ENCODE assay signal across 29 cellular contexts in the genomic region with DNA sequence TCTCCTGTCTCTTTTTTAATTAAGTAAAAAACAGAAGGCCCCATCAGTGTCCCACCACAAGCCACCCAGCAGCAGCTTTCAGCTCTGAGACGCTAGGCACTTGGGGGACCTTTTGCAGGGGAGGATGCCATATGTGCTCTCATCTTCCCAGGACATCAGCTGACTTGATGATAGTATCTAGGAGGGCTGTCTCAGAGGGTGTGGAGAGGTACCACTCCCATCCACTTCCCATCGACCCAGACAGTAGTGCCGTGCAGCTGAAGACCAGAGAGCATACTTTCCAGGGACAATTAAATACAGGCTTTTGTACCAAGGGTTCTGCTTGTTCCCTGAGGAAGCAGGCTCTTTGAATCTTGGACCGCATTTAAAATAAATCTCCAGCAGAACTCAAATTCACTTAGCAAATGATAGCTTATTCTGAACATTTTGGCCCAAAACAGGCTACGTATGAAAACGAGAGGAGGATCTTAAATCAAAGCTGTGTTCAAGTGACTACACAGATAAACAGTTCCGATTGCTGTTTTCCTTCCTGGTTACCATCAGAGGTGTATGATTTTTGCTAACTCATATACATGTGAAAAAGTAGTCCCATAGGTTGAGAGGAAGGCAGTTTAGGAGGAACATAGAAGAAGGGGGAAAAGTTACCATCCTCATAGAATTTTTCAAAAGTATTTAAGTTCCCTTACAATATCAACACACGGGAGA. TPM values are rescaled to one million over a fixed set of nuclear protein-coding genes. Genes with fewer than 3 reads are reported as not detected.
A peak's percentile ranks its signal among the peaks of the same experiment; 100 is the strongest.
DNase-seq lines count a peak whose midpoint lies in the region; ATAC-seq and TF ChIP-seq lines count a peak whose summit lies in the region.
"Had no signal": no experiment of that assay in that cellular context is flagged by ENCODE, and none has a peak within 500 bp of the region (broad histone marks: within the 10 kb centered on the region; RNA-seq: fewer than 3 reads in every experiment).

No MANE protein-coding gene starts in this region.

- H3K27ac ChIP-seq in IMR-90 (ENCODE audit: insufficient read depth, low read length), result peak overlapping the region; percentile 78
- H3K27ac ChIP-seq: epithelial cell of prostate, gastroesophageal sphincter, HL-60, parathyroid adenoma, right atrium auricular region, tibial artery had no signal

- H2BK5ac ChIP-seq in IMR-90 (ENCODE audit: low read depth, low read length, poor library complexity, severe bottlenecking), result peak overlapping the region; percentile 97

- TF ChIP-seq RAD21 in IMR-90 (IDR thresholded peaks at IDR 0.05; ENCODE audit: low read length), result no peak

- CTCF ChIA-PET in BJ (lab: Yijun Ruan, JAX), result interaction anchor here (0.9 to 1.1 kb wide), 2 partner anchors 296 to 307 kb away, joined by 3 read pairs; no protein-coding TSS in a partner anchor
- CTCF ChIA-PET in IMR-90 (lab: Yijun Ruan, JAX), result no interaction called here

- no peak overlapping the region for H2AK9ac ChIP-seq in IMR-90 (replicated peaks; ENCODE audit: low read depth, low read length, poor library complexity)

- H3K4me3 Mint-ChIP-seq in chondrocyte (ENCODE audit: unreplicated experiment), result no peak overlapping the region
- H3K4me3 Mint-ChIP-seq in nephron progenitor cell, result peak overlapping the region; percentile 34
- H3K4me3 Mint-ChIP-seq: activated CD8-positive, alpha-beta T cell treated with anti-CD3 and anti-CD28 coated beads, Interleukin-2, amount 10 ng/mL, durations not matched to agents 7 days and 5 days; H9; natural killer cell; stimulated activated naive CD8-positive, alpha-beta T cell treated with anti-CD3 and anti-CD28 coated beads, Interleukin-15, Interleukin-2, amounts not matched to agents 100 ng/mL and 50 ng/mL, for 24 hours had no signal

- H3K9ac ChIP-seq in IMR-90 (ENCODE audit: low read depth, low read length), result peak overlapping the region; percentile 81
- H3K9ac ChIP-seq: parathyroid adenoma had no signal

- H3K27ac Mint-ChIP-seq in chondrocyte (ENCODE audit: unreplicated experiment) (peak overlapping the region; percentile 54), nephron progenitor cell (peak overlapping the region; percentile 11)
- H3K27ac Mint-ChIP-seq: activated CD8-positive, alpha-beta T cell treated with anti-CD3 and anti-CD28 coated beads, Interleukin-2, amount 10 ng/mL, durations not matched to agents 7 days and 5 days; natural killer cell; stimulated activated naive CD8-positive, alpha-beta T cell treated with anti-CD3 and anti-CD28 coated beads, Interleukin-15, Interleukin-2, amounts not matched to agents 100 ng/mL and 50 ng/mL, for 24 hours had no signal

- H2BK15ac ChIP-seq in IMR-90 (ENCODE audit: low read depth, low read length), result peak overlapping the region; percentile 16; the same call in 1 of the 3 replicates

- peaks cover 32% of the 10 kb centered on the region for H4K20me1 ChIP-seq in IMR-90 (ENCODE audit: insufficient read depth, low read length)

- TF ChIP-seq POLR2A in IMR-90 (IDR thresholded peaks at IDR 0.05; ENCODE audit: low read depth, low read length), result no peak; the same call in 1 of the 2 replicates

- dilution Hi-C loops in IMR-90 (cut with HindIII; ENCODE audit: low sequenced_read_pairs, unreplicated experiment), result no loop called here

- H3K27me3 ChIP-seq in BJ (ENCODE audit: control insufficient read depth, insufficient read depth, low read length), result no peaks in the 10 kb centered on the region
- no peaks in the 10 kb centered on the region for H3K27me3 ChIP-seq in IMR-90 (ENCODE audit: control insufficient read depth, insufficient read depth, low read length)
- H3K27me3 ChIP-seq: right atrium auricular region had no signal

- H2BK20ac ChIP-seq in IMR-90 (ENCODE audit: low read depth, low read length), result peak overlapping the region; percentile 5; the same call in 1 of the 2 replicates

- DNase-seq in BJ (ENCODE audit: low read depth), result no peak
- DNase-seq in IMR-90, result no peak
- no peak for DNase-seq in chondrocyte (ENCODE audit: low spot score)
- no peak for DNase-seq in nephron progenitor cell
- no peak for DNase-seq in kidney glomerular epithelial cell (lab: John Stamatoyannopoulos, UW)
- DNase-seq in activated CD4-positive, alpha-beta T cell treated with anti-CD3 and anti-CD28 coated beads for 1 hour, result no peak
- DNase-seq in NOMO-1 treated with dmso at 0.1 percent for 144 hours (lab: John Stamatoyannopoulos, UW; ENCODE audit: unreplicated experiment), result no peak
- DNase-seq: activated CD8-positive, alpha-beta T cell treated with anti-CD3 and anti-CD28 coated beads, Interleukin-2, amount 10 ng/mL, durations not matched to agents 7 days and 5 days; activated gamma-delta T cell; activated T-cell treated with anti-CD3 and anti-CD28 coated beads for 4 hours; BE2C; effector CD4-positive, alpha-beta T cell; H9; left ventricle myocardium superior; midbrain; natural killer cell; NCI-H1105 treated with DMSO at 0.1 percent for 48 hours; NCI-H2029 treated with DMSO at 0.1 percent for 48 hours; SW 1271; tibial artery had no signal

- peak overlapping the region; percentile 68 for H4K5ac ChIP-seq in IMR-90 (ENCODE audit: low read depth, low read length)

- H2BK120ac ChIP-seq in IMR-90 (ENCODE audit: low read depth, low read length), result peak overlapping the region; percentile 44

- in situ Hi-C loops in IMR-90 (cut with MboI; ENCODE audit: low sequenced_read_pairs), result no loop called here

- H3K9me3 Mint-ChIP-seq in chondrocyte (ENCODE audit: low read depth) (no peaks in the 10 kb centered on the region), nephron progenitor cell (no peaks in the 10 kb centered on the region)
- H3K9me3 Mint-ChIP-seq: brain; H9; natural killer cell; stimulated activated naive CD8-positive, alpha-beta T cell treated with anti-CD3 and anti-CD28 coated beads, Interleukin-15, Interleukin-2, amounts not matched to agents 100 ng/mL and 50 ng/mL, for 24 hours had no signal

- no peak for ATAC-seq in IMR-90 (ENCODE audit: low read depth)
- ATAC-seq in HG03457 (IDR thresholded peaks at IDR 0.05; ENCODE audit: unreplicated experiment), result no peak
- ATAC-seq: activated CD4-positive, CD25-positive, alpha-beta regulatory T cell treated with anti-CD3 and anti-CD28 coated beads, Interleukin-2, amount 50 U/mL, for 24 hours; activated CD8-positive, alpha-beta T cell treated with anti-CD3 and anti-CD28 coated beads, Interleukin-2, amount 10 ng/mL, durations not matched to agents 7 days and 5 days; gastroesophageal sphincter; left ventricle myocardium superior; natural killer cell had no signal

- TF ChIP-seq CTCF in BJ (IDR thresholded peaks at IDR 0.05; ENCODE audit: insufficient read depth, low read depth, low read length) (no peak), IMR-90 (conservative IDR thresholded peaks at IDR 0.05; ENCODE audit: low read depth, low read length) (no peak), chondrocyte (IDR thresholded peaks at IDR 0.05) (no peak), nephron progenitor cell (IDR thresholded peaks at IDR 0.05) (no peak)

- peaks cover 20% of the 10 kb centered on the region for H3K36me3 ChIP-seq in BJ (ENCODE audit: control insufficient read depth, insufficient read depth, low read length)
- H3K36me3 ChIP-seq in IMR-90 (ENCODE audit: control insufficient read depth, insufficient read depth, low read length), result peaks cover 58% of the 10 kb centered on the region
- H3K36me3 ChIP-seq: BE2C, right atrium auricular region, tibial artery had no signal

- H3K36me3 Mint-ChIP-seq in chondrocyte (ENCODE audit: low read depth), result peaks cover 4% of the 10 kb centered on the region
- H3K36me3 Mint-ChIP-seq in nephron progenitor cell (ENCODE audit: low read depth), result peaks cover 58% of the 10 kb centered on the region
- H3K36me3 Mint-ChIP-seq: natural killer cell had no signal

- H3K9me1 ChIP-seq in IMR-90 (ENCODE audit: insufficient read depth, low read length), result peaks cover 12% of the 10 kb centered on the region

- peak overlapping the region; percentile 76 for H2AK5ac ChIP-seq in IMR-90 (ENCODE audit: low read depth, low read length)

- peak overlapping the region; percentile 56 for H3K14ac ChIP-seq in IMR-90 (replicated peaks; ENCODE audit: low read depth, low read length)

- intact Hi-C loops in IMR-90 (cut with micrococcal nuclease), result no loop called here

- H2AFZ ChIP-seq in IMR-90 (replicated peaks; ENCODE audit: low read length, poor library complexity), result no peak overlapping the region
- H2AFZ ChIP-seq: parathyroid adenoma had no signal

- peak overlapping the region; percentile 54 to 65 for H4K8ac ChIP-seq in IMR-90 (ENCODE audit: low read depth in 2 of 2, low read length in 2 of 2)

- peak overlapping the region; percentile 75 for H4K91ac ChIP-seq in IMR-90 (ENCODE audit: insufficient read depth, low read depth, low read length)

- no CpG with 5 or more reads among the region's 8 CpGs for WGBS in IMR-90 (ENCODE audit: extremely low coverage in 2 of 2, insufficient read length in 1 of 2), 2 experiments

- H3K23ac ChIP-seq in IMR-90 (ENCODE audit: low read depth, low read length), result peak overlapping the region; percentile 77

- BruUV-seq in IMR-90 (replicated peaks; lab: Mats Ljungman, UMichigan), result no TSS peak

- peak overlapping the region; percentile 68 for H3K4me3 ChIP-seq in BJ (ENCODE audit: low read depth, low read length)
- H3K4me3 ChIP-seq in IMR-90 (ENCODE audit: insufficient read depth, low read depth, low read length), result peak overlapping the region; percentile 89
- H3K4me3 ChIP-seq: gastroesophageal sphincter, right atrium auricular region, tibial artery had no signal

- peak overlapping the region; percentile 94 for H3K4me2 ChIP-seq in IMR-90 (ENCODE audit: low read depth, low read length)

- H3K79me1 ChIP-seq in IMR-90 (ENCODE audit: low read depth in 1 of 2, low read length in 2 of 2), result peaks cover 5 to 50% of the 10 kb centered on the region in 2 experiments

- H3K4ac ChIP-seq in IMR-90 (ENCODE audit: low read depth, low read length), result peak overlapping the region; percentile 72

- H3K18ac ChIP-seq in IMR-90 (ENCODE audit: low read depth, low read length), result peak overlapping the region; percentile 76

- H3K4me1 Mint-ChIP-seq in chondrocyte (ENCODE audit: low read depth) (peaks cover 27% of the 10 kb centered on the region), nephron progenitor cell (peaks cover 83% of the 10 kb centered on the region)
- H3K4me1 Mint-ChIP-seq: natural killer cell had no signal

- H3K9me3 ChIP-seq in IMR-90 (ENCODE audit: control insufficient read depth, insufficient read depth, low read length), result no peaks in the 10 kb centered on the region
- H3K9me3 ChIP-seq: BE2C, gastroesophageal sphincter, right atrium auricular region, tibial artery had no signal

- POLR2A ChIA-PET in BJ (lab: Charles Lee) (interaction anchor here (0.6 to 1.0 kb wide), 8 partner anchors 8 to 1049 kb away, joined by 3 to 4 read pairs (median 3); no protein-coding TSS in a partner anchor), IMR-90 (lab: Charles Lee; ENCODE audit: unreplicated experiment) (interaction anchor here (0.6 to 1.0 kb wide), 3 partner anchors 9 to 562 kb away, joined by 4 to 5 read pairs (median 4); no protein-coding TSS in a partner anchor)

- H3K27me3 Mint-ChIP-seq in chondrocyte (ENCODE audit: low read depth) (no peaks in the 10 kb centered on the region), nephron progenitor cell (ENCODE audit: low read depth, poor library complexity) (peaks cover 3% of the 10 kb centered on the region)

- H3K56ac ChIP-seq in IMR-90 (ENCODE audit: extremely low read depth, insufficient read depth, low read length), result peak overlapping the region; percentile 67

- peaks cover 23% of the 10 kb centered on the region for H3K4me1 ChIP-seq in IMR-90 (ENCODE audit: control insufficient read depth, insufficient read depth, low read length)
- H3K4me1 ChIP-seq: BE2C, parathyroid adenoma had no signal

RNA-seq across cellular contexts. Expression of a gene that starts 9.6 kb away (rescaled TPM):
- polyA plus RNA-seq in BJ (2011; rRNA removed) (619 and 627 TPM in 2 replicates), IMR-90 (2012; rRNA removed) (229 and 231 TPM in 2 replicates)
- 678 and 907 TPM in 2 replicates for polyA minus RNA-seq in BJ (2011; rRNA and poly(A)+ RNA removed)
- total RNA-seq in IMR-90 (2012; rRNA removed) (204 and 224 TPM in 2 replicates), chondrocyte (11.1 to 24.5 TPM (median 11.6 TPM) in 3 replicates)
- 120 and 337 TPM in 2 replicates for polyA plus RNA-seq in IMR-90 (2012; cell fraction: cytosol; rRNA removed)
- 410 and 708 TPM in 2 replicates for polyA plus RNA-seq in IMR-90 (2012; cell fraction: nucleus; rRNA removed; ENCODE audit: low replicate concordance)
- total RNA-seq: activated CD8-positive, alpha-beta T cell treated with anti-CD3 and anti-CD28 coated beads, Interleukin-2, amount 10 ng/mL, durations not matched to agents 7 days and 5 days; natural killer cell had no signal
